In the genomic region with DNA sequence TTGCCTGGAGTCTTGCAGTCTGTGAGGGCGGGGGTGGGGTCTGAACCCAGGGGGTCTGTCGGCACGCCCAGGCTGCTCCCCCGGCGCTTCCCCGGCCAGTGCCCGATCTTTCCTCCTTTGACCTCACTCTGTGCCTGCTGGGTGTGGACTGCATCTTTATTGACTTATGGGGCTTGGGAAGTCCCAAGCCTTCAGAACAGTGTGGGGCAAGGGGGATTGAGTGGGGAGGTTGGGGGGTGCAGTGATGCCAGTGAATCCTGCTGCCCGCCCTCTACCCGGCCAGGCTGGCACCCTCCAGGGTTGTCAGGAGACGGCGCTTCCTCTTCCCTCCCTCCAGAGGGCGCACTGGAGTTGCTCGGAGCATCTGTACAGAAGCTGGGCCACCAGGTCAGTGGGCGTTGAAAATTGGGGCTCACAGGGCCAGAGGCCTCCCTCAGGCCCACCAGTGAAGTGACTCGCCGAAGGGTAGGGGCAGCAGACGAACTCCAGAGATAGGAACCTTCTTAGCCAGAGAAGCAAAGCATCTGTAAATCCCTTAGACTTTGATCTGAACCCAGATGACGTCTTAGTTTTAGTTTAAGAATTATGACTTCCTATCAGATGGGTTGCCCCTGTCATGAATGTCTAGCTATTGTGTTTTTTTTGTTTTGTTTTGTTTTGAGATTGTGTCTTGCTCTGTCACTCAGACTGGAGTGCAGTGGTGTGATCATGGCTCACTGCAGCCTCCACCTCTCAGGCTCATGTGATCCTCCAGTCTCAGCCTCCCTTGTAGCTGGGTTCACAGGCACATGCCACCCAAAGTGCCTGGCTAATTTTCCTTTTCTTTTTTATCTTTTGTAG, we compare ENCODE assay signal across 8 cellular contexts.
DNase-seq lines count a peak whose midpoint lies in the region; ATAC-seq and TF ChIP-seq lines count a peak whose summit lies in the region.

No MANE protein-coding gene starts in this region.

- peak; percentile 87 for TF ChIP-seq CTCF in brain microvascular endothelial cell (IDR thresholded peaks at IDR 0.05; ENCODE audit: low read depth, low read length, missing control alignments)

- H3K4me1 Mint-ChIP-seq in T-helper 2 cell treated with Interferon-gamma antibody and Interleukin-4, amounts not matched to agents 5 μg/mL and 100 μg/mL, for 36 hours (ENCODE audit: low read depth): no peaks in the 10 kb centered on the region

- DNase-seq in CD1c-positive myeloid dendritic cell (ENCODE audit: extremely low spot score) (peak; percentile 75), HT-29 (ENCODE audit: low spot score) (peak; percentile 64), brain microvascular endothelial cell (no peak), left colon (peak in 1 of 2 donors; percentile 56), DMS79 (lab: John Stamatoyannopoulos, UW) (no peak)
- peak; percentile 42 for DNase-seq in T-helper 2 cell treated with Interferon-gamma antibody and Interleukin-4, amounts not matched to agents 5 μg/mL and 100 μg/mL, for 36 hours (ENCODE audit: low spot score)
- peak; percentile 41 to 51 for DNase-seq in stimulated activated CD8-positive, alpha-beta memory T cell treated with anti-CD3 and anti-CD28 coated beads, Interleukin-2, amount 100 ng/mL, for 48 hours (ENCODE audit: low read depth in 2 of 2)

- H3K9me3 Mint-ChIP-seq in T-helper 2 cell treated with Interferon-gamma antibody and Interleukin-4, amounts not matched to agents 5 μg/mL and 100 μg/mL, for 36 hours: no peaks in the 10 kb centered on the region

- intact Hi-C loops in left colon (cut with DNase I, micrococcal nuclease): no loop called here

- no peaks in the 10 kb centered on the region for H3K36me3 Mint-ChIP-seq in T-helper 2 cell treated with Interferon-gamma antibody and Interleukin-4, amounts not matched to agents 5 μg/mL and 100 μg/mL, for 36 hours (ENCODE audit: low read depth)

- H3K27ac ChIP-seq in brain microvascular endothelial cell: no peak overlapping the region

- ATAC-seq in left colon (peak; percentile 83), GM21529 (IDR thresholded peaks at IDR 0.05; ENCODE audit: unreplicated experiment) (no peak)

- H3K4me3 ChIP-seq in brain microvascular endothelial cell (ENCODE audit: low read depth, low read length): no peak overlapping the region

- no peaks in the 10 kb centered on the region for H3K27me3 ChIP-seq in brain microvascular endothelial cell (replicated peaks)

- H3K27me3 Mint-ChIP-seq in T-helper 2 cell treated with Interferon-gamma antibody and Interleukin-4, amounts not matched to agents 5 μg/mL and 100 μg/mL, for 36 hours (ENCODE audit: low read depth): no peaks in the 10 kb centered on the region

- in situ Hi-C loops in brain microvascular endothelial cell (cut with HindIII; ENCODE audit: low pct_ligation_motif_present, low sequenced_read_pairs): no loop called here

- no peak overlapping the region for H3K27ac Mint-ChIP-seq in T-helper 2 cell treated with Interferon-gamma antibody and Interleukin-4, amounts not matched to agents 5 μg/mL and 100 μg/mL, for 36 hours

- no peaks in the 10 kb centered on the region for H3K36me3 ChIP-seq in brain microvascular endothelial cell (replicated peaks)

- H3K4me3 Mint-ChIP-seq in T-helper 2 cell treated with Interferon-gamma antibody and Interleukin-4, amounts not matched to agents 5 μg/mL and 100 μg/mL, for 36 hours: no peak overlapping the region

Comparison
In these comparisons a context has a peak if more than half of its experiments do, and no peak if none do; other contexts are left out.
1. DNase-seq: peak in CD1c-positive myeloid dendritic cell (single experiment), HT-29 (single experiment), T-helper 2 cell treated with Interferon-gamma antibody and Interleukin-4, amounts not matched to agents 5 μg/mL and 100 μg/mL, for 36 hours (single experiment) and stimulated activated CD8-positive, alpha-beta memory T cell treated with anti-CD3 and anti-CD28 coated beads, Interleukin-2, amount 100 ng/mL, for 48 hours (2 of 2); none in brain microvascular endothelial cell (single experiment) and DMS79 (single experiment).